In genomic region chr10:52577047-52577446, GRCh38 we compare ENCODE assay signal across 29 cellular contexts.
"Had no signal": no experiment of that assay in that cellular context is flagged by ENCODE, and none has a peak within 500 bp of the region (broad histone marks: within the 10 kb centered on the region; RNA-seq: fewer than 3 reads in every experiment).

No MANE protein-coding gene starts in this region.

- H3K27me3 ChIP-seq: adrenal gland, body of pancreas, esophagus squamous epithelium had no signal

- H3K4me3 Mint-ChIP-seq: activated CD4-positive, alpha-beta memory T cell treated with anti-CD3 and anti-CD28 coated beads, Interleukin-2, amount 10 ng/mL, durations not matched to agents 7 days and 5 days; activated CD4-positive, alpha-beta T cell treated with anti-CD3 and anti-CD28 coated beads for 36 hours; activated CD4-positive, alpha-beta T cell treated with anti-CD3 and anti-CD28 coated beads, Interleukin-2, amount 10 ng/mL, durations not matched to agents 7 days and 5 days; activated naive CD8-positive, alpha-beta T cell; activated T-cell treated with anti-CD3 and anti-CD28 coated beads, Interleukin-2, amount 50 U/mL, for 4 hours; activated T-helper 17 cell treated with anti-CD3 and anti-CD28 coated beads, Interleukin-2, amount 50 U/mL, for 72 hours; effector memory CD8-positive, alpha-beta T cell had no signal

- H3K36me3 ChIP-seq: adrenal gland, esophagus squamous epithelium had no signal

- H3K4me1 Mint-ChIP-seq: activated CD4-positive, alpha-beta memory T cell treated with anti-CD3 and anti-CD28 coated beads, Interleukin-2, amount 10 ng/mL, durations not matched to agents 7 days and 5 days; activated CD4-positive, alpha-beta T cell treated with anti-CD3 and anti-CD28 coated beads for 36 hours; activated CD4-positive, alpha-beta T cell treated with anti-CD3 and anti-CD28 coated beads, Interleukin-2, amount 10 ng/mL, durations not matched to agents 7 days and 5 days; activated T-helper 17 cell treated with anti-CD3 and anti-CD28 coated beads, Interleukin-2, amount 50 U/mL, for 72 hours had no signal

- H3K27ac ChIP-seq: adrenal gland, body of pancreas, epithelial cell of prostate, esophagus squamous epithelium had no signal

- H3K4me1 ChIP-seq: adrenal gland, body of pancreas, esophagus squamous epithelium had no signal

- H3K36me3 Mint-ChIP-seq: activated naive CD8-positive, alpha-beta T cell had no signal

- H3K27ac Mint-ChIP-seq: activated CD4-positive, alpha-beta memory T cell treated with anti-CD3 and anti-CD28 coated beads, Interleukin-2, amount 10 ng/mL, durations not matched to agents 7 days and 5 days; activated CD4-positive, alpha-beta T cell treated with anti-CD3 and anti-CD28 coated beads for 36 hours; activated CD4-positive, alpha-beta T cell treated with anti-CD3 and anti-CD28 coated beads, Interleukin-2, amount 10 ng/mL, durations not matched to agents 7 days and 5 days; activated naive CD8-positive, alpha-beta T cell; activated T-helper 17 cell treated with anti-CD3 and anti-CD28 coated beads, Interleukin-2, amount 50 U/mL, for 72 hours; effector memory CD8-positive, alpha-beta T cell had no signal

- H3K9me3 ChIP-seq: adrenal gland, body of pancreas, esophagus squamous epithelium had no signal

- H3K27me3 Mint-ChIP-seq: activated CD4-positive, alpha-beta memory T cell treated with anti-CD3 and anti-CD28 coated beads, Interleukin-2, amount 10 ng/mL, durations not matched to agents 7 days and 5 days; activated CD4-positive, alpha-beta T cell treated with anti-CD3 and anti-CD28 coated beads for 36 hours; activated CD4-positive, alpha-beta T cell treated with anti-CD3 and anti-CD28 coated beads, Interleukin-2, amount 10 ng/mL, durations not matched to agents 7 days and 5 days; activated naive CD8-positive, alpha-beta T cell; activated T-helper 17 cell treated with anti-CD3 and anti-CD28 coated beads, Interleukin-2, amount 50 U/mL, for 72 hours; effector memory CD8-positive, alpha-beta T cell had no signal

- ATAC-seq: activated CD4-positive, alpha-beta T cell treated with anti-CD3 and anti-CD28 coated beads for 36 hours; activated T-cell treated with anti-CD3 and anti-CD28 coated beads, Interleukin-2, amount 50 U/mL, for 4 hours; activated T-helper 17 cell treated with anti-CD3 and anti-CD28 coated beads, Interleukin-2, amount 50 U/mL, for 72 hours; body of pancreas; effector memory CD8-positive, alpha-beta T cell had no signal

- H3K4me3 ChIP-seq: adrenal gland, body of pancreas, esophagus squamous epithelium had no signal

- DNase-seq: activated CD4-positive, alpha-beta memory T cell treated with anti-CD3 and anti-CD28 coated beads, Interleukin-2, amount 10 ng/mL, durations not matched to agents 7 days and 5 days; activated CD4-positive, alpha-beta T cell treated with anti-CD3 and anti-CD28 coated beads for 36 hours; activated CD4-positive, alpha-beta T cell treated with anti-CD3 and anti-CD28 coated beads, Interleukin-2, amount 10 ng/mL, durations not matched to agents 7 days and 5 days; activated CD4-positive, alpha-beta T cell treated with anti-CD3 and anti-CD28 coated beads, Interleukin-2, amount 50 U/mL, for 4 hours; activated CD4-positive, CD25-positive, alpha-beta regulatory T cell; activated CD4-positive, CD25-positive, alpha-beta regulatory T cell treated with anti-CD3 and anti-CD28 coated beads, Interleukin-2, amount 50 U/mL, for 72 hours; activated CD8-positive, alpha-beta memory T cell treated with anti-CD3 and anti-CD28 coated beads, Interleukin-2, amount 50 U/mL, for 48 hours; activated effector memory CD4-positive, alpha-beta T cell treated with Interleukin-2 at 50 U/mL for 16 hours; activated gamma-delta T cell treated with Interleukin-2 at 50 U/mL for 16 hours; activated naive CD4-positive, alpha-beta T cell treated with anti-CD3 and anti-CD28 coated beads, Interleukin-2, amount 50 U/mL, for 16 hours; activated naive CD4-positive, alpha-beta T cell treated with Interleukin-2 at 50 U/mL for 16 hours; activated T-cell treated with anti-CD3 and anti-CD28 coated beads for 4 hours; activated T-cell treated with anti-CD3 and anti-CD28 coated beads, Interleukin-2, amount 50 U/mL, for 4 hours; adrenal gland; amygdala; aorta; body of pancreas; caudate nucleus; cortex of kidney; dermis blood vessel endothelial cell; effector CD4-positive, alpha-beta T cell; effector memory CD8-positive, alpha-beta T cell; esophagus squamous epithelium; foreskin melanocyte; head of caudate nucleus; T-helper 2 cell had no signal
